ENCODE assay signal across 28 cellular contexts in the genomic region with DNA sequence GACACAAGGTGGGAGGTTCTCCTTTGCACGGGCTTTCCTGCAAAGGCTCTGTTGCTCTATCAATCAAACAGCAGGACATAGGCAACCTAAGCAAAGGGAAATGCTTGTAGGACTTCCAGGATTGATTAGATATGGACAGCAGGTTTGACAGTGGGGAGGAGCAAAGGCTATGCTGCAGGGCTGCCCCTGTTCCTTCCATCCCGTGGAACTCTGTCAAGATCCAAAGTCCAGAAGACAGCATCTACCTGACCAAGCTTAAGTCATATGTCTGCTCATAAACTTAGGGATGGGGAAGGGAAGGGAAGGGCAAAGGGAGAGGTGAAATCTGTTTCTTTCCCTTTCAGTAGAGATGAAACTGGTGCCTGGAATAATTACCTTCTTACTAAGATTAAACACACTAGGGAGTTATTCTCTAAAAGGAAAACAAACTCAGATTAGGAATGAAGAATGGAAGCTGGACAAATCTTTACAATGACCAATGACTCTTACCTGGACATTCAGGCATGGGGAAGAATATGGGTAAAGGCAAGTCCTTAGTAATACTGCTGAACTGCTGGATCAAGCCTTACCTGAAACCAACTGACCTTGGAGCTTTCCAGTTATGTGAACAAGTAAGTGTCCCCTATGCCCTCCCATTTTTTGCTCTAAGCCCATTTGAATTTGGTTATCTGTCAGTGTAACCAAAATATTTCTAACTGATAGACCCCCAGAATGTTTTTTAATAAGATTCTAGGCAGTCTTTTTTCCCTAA. TPM values are rescaled to one million over a fixed set of nuclear protein-coding genes. Genes with fewer than 3 reads are reported as not detected.
"Had no signal": no experiment of that assay in that cellular context is flagged by ENCODE, and none has a peak within 500 bp of the region (broad histone marks: within the 10 kb centered on the region; RNA-seq: fewer than 3 reads in every experiment).

No MANE protein-coding gene starts in this region.

- ATAC-seq: activated T-cell treated with anti-CD3 and anti-CD28 coated beads, Interleukin-2, amount 50 U/mL, for 4 hours; Panc1 had no signal

- H3K27me3 ChIP-seq: cardiac muscle cell, MG63, SJCRH30 had no signal

- H3K4me3 Mint-ChIP-seq: activated CD4-positive, alpha-beta memory T cell treated with anti-CD3 and anti-CD28 coated beads for 36 hours; activated CD4-positive, alpha-beta T cell treated with anti-CD3 and anti-CD28 coated beads, Interleukin-2, amount 10 ng/mL, durations not matched to agents 7 days and 5 days; activated naive CD4-positive, alpha-beta T cell treated with anti-CD3 and anti-CD28 coated beads for 36 hours; activated naive CD8-positive, alpha-beta T cell; activated T-cell treated with anti-CD3 and anti-CD28 coated beads, Interleukin-2, amount 50 U/mL, for 4 hours; brain had no signal

- H3K4me3 ChIP-seq: cardiac muscle cell, MG63, SJCRH30 had no signal

- H3K9me3 Mint-ChIP-seq: activated CD4-positive, alpha-beta memory T cell treated with anti-CD3 and anti-CD28 coated beads for 36 hours; activated CD4-positive, alpha-beta T cell treated with anti-CD3 and anti-CD28 coated beads, Interleukin-2, amount 10 ng/mL, durations not matched to agents 7 days and 5 days; activated naive CD4-positive, alpha-beta T cell treated with anti-CD3 and anti-CD28 coated beads for 36 hours; activated T-cell treated with anti-CD3 and anti-CD28 coated beads, Interleukin-2, amount 50 U/mL, for 4 hours had no signal

- H3K4me1 Mint-ChIP-seq: activated CD4-positive, alpha-beta T cell treated with anti-CD3 and anti-CD28 coated beads, Interleukin-2, amount 10 ng/mL, durations not matched to agents 7 days and 5 days; brain had no signal

- H3K27ac Mint-ChIP-seq: activated CD4-positive, alpha-beta memory T cell treated with anti-CD3 and anti-CD28 coated beads for 36 hours; activated CD4-positive, alpha-beta T cell treated with anti-CD3 and anti-CD28 coated beads, Interleukin-2, amount 10 ng/mL, durations not matched to agents 7 days and 5 days; activated naive CD4-positive, alpha-beta T cell treated with anti-CD3 and anti-CD28 coated beads for 36 hours; activated naive CD8-positive, alpha-beta T cell; brain had no signal

- H3K36me3 ChIP-seq: cardiac muscle cell, MG63, SJCRH30 had no signal

- DNase-seq: activated CD4-positive, alpha-beta memory T cell treated with anti-CD3 and anti-CD28 coated beads for 36 hours; activated CD4-positive, alpha-beta T cell treated with anti-CD3 and anti-CD28 coated beads, Interleukin-2, amount 10 ng/mL, durations not matched to agents 7 days and 5 days; activated CD4-positive, CD25-positive, alpha-beta regulatory T cell; activated CD8-positive, alpha-beta memory T cell treated with anti-CD3 and anti-CD28 coated beads for 24 hours; activated gamma-delta T cell; activated naive CD4-positive, alpha-beta T cell treated with anti-CD3 and anti-CD28 coated beads for 36 hours; activated T-cell treated with anti-CD3 and anti-CD28 coated beads, Interleukin-2, amount 50 U/mL, for 4 hours; amygdala; MG63; MV-4-11; NCI-H1105; NCI-H1436; NCI-H1694 treated with DMSO at 0.1 percent for 48 hours; NCI-H2029 treated with DMSO at 0.1 percent for 48 hours; NCI-H345; NCI-H510A; NCI-H526 treated with DMSO at 0.1 percent for 48 hours; NK-92 treated with Interleukin-12 subunit alpha and Interleukin-12 subunit beta, amount 100 ng/mL, for 24 hours; OCI-M1; Right ventricle myocardium superior; SJCRH30; SK-N-SH; T-helper 1 cell had no signal

- H3K9me3 ChIP-seq: MG63, SJCRH30, SK-N-SH had no signal

- H3K36me3 Mint-ChIP-seq: activated CD4-positive, alpha-beta memory T cell treated with anti-CD3 and anti-CD28 coated beads for 36 hours; activated naive CD8-positive, alpha-beta T cell had no signal

RNA-seq across cellular contexts. Expression of a gene that starts 8.4 kb away (rescaled TPM):
- total RNA-seq: activated CD4-positive, alpha-beta memory T cell treated with anti-CD3 and anti-CD28 coated beads for 36 hours; activated CD4-positive, alpha-beta T cell treated with anti-CD3 and anti-CD28 coated beads, Interleukin-2, amount 10 ng/mL, durations not matched to agents 7 days and 5 days; activated naive CD4-positive, alpha-beta T cell treated with anti-CD3 and anti-CD28 coated beads for 36 hours; activated T-cell treated with anti-CD3 and anti-CD28 coated beads, Interleukin-2, amount 50 U/mL, for 4 hours; cardiac muscle cell; Right ventricle myocardium superior; T-helper 2 cell treated with Interferon-gamma antibody and Interleukin-4, amounts not matched to agents 100 ng/mL and 5 ng/mL, for 36 hours had no signal
